In the genomic region with DNA sequence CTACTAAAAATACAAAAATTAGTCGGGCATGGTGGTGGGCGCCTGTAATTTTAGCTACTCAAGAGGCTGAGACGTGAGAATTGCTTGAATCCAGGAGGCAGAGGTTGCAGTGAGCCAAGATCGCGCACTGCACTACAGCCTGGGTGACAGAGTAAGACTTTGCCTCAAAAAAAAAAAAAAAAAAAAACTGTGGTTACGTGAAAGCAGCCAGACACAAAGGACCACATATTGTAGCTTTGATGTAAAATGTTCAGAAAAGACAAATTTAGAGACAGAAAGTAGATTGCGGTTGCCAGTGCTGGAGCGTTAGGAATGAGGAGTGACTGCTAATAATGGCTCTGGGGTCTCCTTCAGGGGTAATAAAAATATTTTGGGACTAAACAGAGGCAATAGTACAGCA, we compare ENCODE assay signal across 17 cellular contexts. TPM values are rescaled to one million over a fixed set of nuclear protein-coding genes. Genes with fewer than 3 reads are reported as not detected.
DNase-seq lines count a peak whose midpoint lies in the region; ATAC-seq and TF ChIP-seq lines count a peak whose summit lies in the region.
"Had no signal": no experiment of that assay in that cellular context is flagged by ENCODE, and none has a peak within 500 bp of the region (broad histone marks: within the 10 kb centered on the region; RNA-seq: fewer than 3 reads in every experiment).

No MANE protein-coding gene starts in this region.

- H2AFZ ChIP-seq in smooth muscle cell (ENCODE audit: low read depth), result no peak overlapping the region

- no peaks in the 10 kb centered on the region for H3K9me3 Mint-ChIP-seq in activated naive CD4-positive, alpha-beta T cell treated with anti-CD3 and anti-CD28 coated beads, Interleukin-2, amount 50 U/mL, for 24 hours
- H3K9me3 Mint-ChIP-seq in activated T-helper 2 cell treated with anti-CD3 and anti-CD28 coated beads, Interferon-gamma antibody, Interleukin-2, Interleukin-4, amounts not matched to agents 10 μg/mL and 5 μg/mL and 100 μg/mL, durations not matched to agents 14 hours and 24 hours and 36 hours, result no peaks in the 10 kb centered on the region
- no peaks in the 10 kb centered on the region for H3K9me3 Mint-ChIP-seq in stimulated activated memory B cell treated with anti-CD40 and anti-IgM and Interleukin-4, amounts not matched to agents 10 μg/mL and 1 μg/mL and 100 μg/mL, for 72 hours

- H3K79me2 ChIP-seq in smooth muscle cell (ENCODE audit: low read depth), result peaks cover 7% of the 10 kb centered on the region

- no peaks in the 10 kb centered on the region for H3K27me3 ChIP-seq in smooth muscle cell (ENCODE audit: low read depth)
- H3K27me3 ChIP-seq: heart left ventricle had no signal

- no peak overlapping the region for H3K4me2 ChIP-seq in smooth muscle cell

- WGBS in smooth muscle cell (ENCODE audit: low lambda C conversion rate), result 84% methylated on average over 8 of the region's 8 CpGs

- H3K4me3 ChIP-seq in Jurkat, Clone E6-1 (ENCODE audit: low read length), result no peak overlapping the region
- H3K4me3 ChIP-seq in smooth muscle cell, result no peak overlapping the region
- H3K4me3 ChIP-seq: heart left ventricle, mucosa of descending colon had no signal

- H3K36me3 ChIP-seq in smooth muscle cell (ENCODE audit: low read depth), result no peaks in the 10 kb centered on the region
- H3K36me3 ChIP-seq: heart left ventricle had no signal

- DNase-seq in activated naive CD4-positive, alpha-beta T cell treated with anti-CD3 and anti-CD28 coated beads, Interleukin-2, amount 50 U/mL, for 16 hours, result no peak
- DNase-seq in Jurkat, Clone E6-1 (ENCODE audit: low read depth, low spot score), result peak; percentile 65
- DNase-seq in activated T-helper 2 cell treated with anti-CD3 and anti-CD28 coated beads, Interferon-gamma antibody, Interleukin-2, Interleukin-4, amounts not matched to agents 10 μg/mL and 5 μg/mL and 100 μg/mL, durations not matched to agents 14 hours and 24 hours and 36 hours (ENCODE audit: low spot score), result peak; percentile 30
- no peak for DNase-seq in OCI-M2 (lab: John Stamatoyannopoulos, UW; ENCODE audit: unreplicated experiment)
- DNase-seq in smooth muscle cell (lab: John Stamatoyannopoulos, UW; ENCODE audit: unreplicated experiment), result no peak
- DNase-seq in SKM-1 treated with dmso at 0.1 percent for 144 hours (lab: John Stamatoyannopoulos, UW; ENCODE audit: unreplicated experiment), result no peak
- DNase-seq: Calu3, KBM-7, left ventricle myocardium superior, NCI-H187 treated with DMSO at 0.1 percent for 48 hours, NCI-H226, T1000 had no signal

- H3F3A ChIP-seq in smooth muscle cell (ENCODE audit: low read depth), result no peaks in the 10 kb centered on the region

- peak overlapping the region; percentile 92 for H3K27ac Mint-ChIP-seq in activated naive CD4-positive, alpha-beta T cell treated with anti-CD3 and anti-CD28 coated beads, Interleukin-2, amount 50 U/mL, for 24 hours
- peak overlapping the region; percentile 42 for H3K27ac Mint-ChIP-seq in activated T-helper 2 cell treated with anti-CD3 and anti-CD28 coated beads, Interferon-gamma antibody, Interleukin-2, Interleukin-4, amounts not matched to agents 10 μg/mL and 5 μg/mL and 100 μg/mL, durations not matched to agents 14 hours and 24 hours and 36 hours
- H3K27ac Mint-ChIP-seq in stimulated activated memory B cell treated with anti-CD40 and anti-IgM and Interleukin-4, amounts not matched to agents 10 μg/mL and 1 μg/mL and 100 μg/mL, for 72 hours, result peak overlapping the region; percentile 98

- no peaks in the 10 kb centered on the region for H4K20me1 ChIP-seq in smooth muscle cell (ENCODE audit: low read depth)

- no peaks in the 10 kb centered on the region for H3K36me3 Mint-ChIP-seq in activated naive CD4-positive, alpha-beta T cell treated with anti-CD3 and anti-CD28 coated beads, Interleukin-2, amount 50 U/mL, for 24 hours
- peaks cover 6% of the 10 kb centered on the region for H3K36me3 Mint-ChIP-seq in activated T-helper 2 cell treated with anti-CD3 and anti-CD28 coated beads, Interferon-gamma antibody, Interleukin-2, Interleukin-4, amounts not matched to agents 10 μg/mL and 5 μg/mL and 100 μg/mL, durations not matched to agents 14 hours and 24 hours and 36 hours (ENCODE audit: low read depth)
- H3K36me3 Mint-ChIP-seq in stimulated activated memory B cell treated with anti-CD40 and anti-IgM and Interleukin-4, amounts not matched to agents 10 μg/mL and 1 μg/mL and 100 μg/mL, for 72 hours, result no peaks in the 10 kb centered on the region

- H3K4me1 Mint-ChIP-seq in activated naive CD4-positive, alpha-beta T cell treated with anti-CD3 and anti-CD28 coated beads, Interleukin-2, amount 50 U/mL, for 24 hours, result peaks cover 70% of the 10 kb centered on the region
- peaks cover 62% of the 10 kb centered on the region for H3K4me1 Mint-ChIP-seq in activated T-helper 2 cell treated with anti-CD3 and anti-CD28 coated beads, Interferon-gamma antibody, Interleukin-2, Interleukin-4, amounts not matched to agents 10 μg/mL and 5 μg/mL and 100 μg/mL, durations not matched to agents 14 hours and 24 hours and 36 hours (ENCODE audit: low read depth)
- peaks cover 69% of the 10 kb centered on the region for H3K4me1 Mint-ChIP-seq in stimulated activated memory B cell treated with anti-CD40 and anti-IgM and Interleukin-4, amounts not matched to agents 10 μg/mL and 1 μg/mL and 100 μg/mL, for 72 hours

- intact Hi-C loops in activated T-helper 2 cell treated with anti-CD3 and anti-CD28 coated beads, Interferon-gamma antibody, Interleukin-2, Interleukin-4, amounts not matched to agents 10 μg/mL and 5 μg/mL and 100 μg/mL, durations not matched to agents 14 hours and 24 hours and 36 hours (cut with micrococcal nuclease), result loop anchor here (5.0 to 10.0 kb wide), 2 partner anchors 219 to 424 kb away; no protein-coding TSS in a partner anchor

- no peaks in the 10 kb centered on the region for H3K27me3 Mint-ChIP-seq in activated naive CD4-positive, alpha-beta T cell treated with anti-CD3 and anti-CD28 coated beads, Interleukin-2, amount 50 U/mL, for 24 hours
- H3K27me3 Mint-ChIP-seq in activated T-helper 2 cell treated with anti-CD3 and anti-CD28 coated beads, Interferon-gamma antibody, Interleukin-2, Interleukin-4, amounts not matched to agents 10 μg/mL and 5 μg/mL and 100 μg/mL, durations not matched to agents 14 hours and 24 hours and 36 hours (ENCODE audit: low read depth), result no peaks in the 10 kb centered on the region
- no peaks in the 10 kb centered on the region for H3K27me3 Mint-ChIP-seq in stimulated activated memory B cell treated with anti-CD40 and anti-IgM and Interleukin-4, amounts not matched to agents 10 μg/mL and 1 μg/mL and 100 μg/mL, for 72 hours

- no peaks in the 10 kb centered on the region for H3K9me3 ChIP-seq in smooth muscle cell (replicated peaks; ENCODE audit: low read depth)
- H3K9me3 ChIP-seq: heart left ventricle, mucosa of descending colon had no signal

- H3K9ac ChIP-seq in smooth muscle cell (ENCODE audit: low read depth), result no peak overlapping the region

- no peak for ATAC-seq in stimulated activated memory B cell treated with anti-CD40 and anti-IgM and Interleukin-4, amounts not matched to agents 10 μg/mL and 1 μg/mL and 100 μg/mL, for 72 hours
- ATAC-seq: heart left ventricle, left ventricle myocardium superior, mucosa of descending colon, Panc1 had no signal

- peak overlapping the region; percentile 42 for H3K4me3 Mint-ChIP-seq in activated naive CD4-positive, alpha-beta T cell treated with anti-CD3 and anti-CD28 coated beads, Interleukin-2, amount 50 U/mL, for 24 hours
- peak overlapping the region; percentile 7 for H3K4me3 Mint-ChIP-seq in activated T-helper 2 cell treated with anti-CD3 and anti-CD28 coated beads, Interferon-gamma antibody, Interleukin-2, Interleukin-4, amounts not matched to agents 10 μg/mL and 5 μg/mL and 100 μg/mL, durations not matched to agents 14 hours and 24 hours and 36 hours (ENCODE audit: low read depth)
- H3K4me3 Mint-ChIP-seq in stimulated activated memory B cell treated with anti-CD40 and anti-IgM and Interleukin-4, amounts not matched to agents 10 μg/mL and 1 μg/mL and 100 μg/mL, for 72 hours, result no peak overlapping the region

- no peak overlapping the region for H3K27ac ChIP-seq in smooth muscle cell (ENCODE audit: low read depth)
- H3K27ac ChIP-seq: heart left ventricle had no signal

- H3K4me1 ChIP-seq in smooth muscle cell (ENCODE audit: low read depth), result peaks cover 22% of the 10 kb centered on the region

- TF ChIP-seq CTCF in smooth muscle cell (IDR thresholded peaks at IDR 0.05; ENCODE audit: borderline replicate concordance, insufficient read depth, poor library complexity, severe bottlenecking), result no peak

RNA-seq across cellular contexts. Expression of gene MEAK7, which starts 4.0 kb away (rescaled TPM):
- 7.7 TPM for polyA plus RNA-seq in Jurkat, Clone E6-1 (2012; ENCODE audit: insufficient read depth, insufficient read length)
- 15.4 and 19.4 TPM in 2 replicates for total RNA-seq in activated T-helper 2 cell treated with anti-CD3 and anti-CD28 coated beads, Interferon-gamma antibody, Interleukin-2, Interleukin-4, amounts not matched to agents 10 μg/mL and 5 μg/mL and 100 μg/mL, durations not matched to agents 14 hours and 24 hours and 36 hours
- total RNA-seq in smooth muscle cell, result 26.4 and 28.2 TPM in 2 replicates
- polyA plus RNA-seq in smooth muscle cell, result 32.1 and 44.8 TPM in 2 replicates

Comparison
In these comparisons a context has a peak if more than half of its experiments do, and no peak if none do; other contexts are left out.
1. H3K27ac Mint-ChIP-seq: peak in every context shown above with its lines; median percentile 98 in stimulated activated memory B cell treated with anti-CD40 and anti-IgM and Interleukin-4, amounts not matched to agents 10 μg/mL and 1 μg/mL and 100 μg/mL, for 72 hours; 92 in activated naive CD4-positive, alpha-beta T cell treated with anti-CD3 and anti-CD28 coated beads, Interleukin-2, amount 50 U/mL, for 24 hours; 42 in activated T-helper 2 cell treated with anti-CD3 and anti-CD28 coated beads, Interferon-gamma antibody, Interleukin-2, Interleukin-4, amounts not matched to agents 10 μg/mL and 5 μg/mL and 100 μg/mL, durations not matched to agents 14 hours and 24 hours and 36 hours.
2. DNase-seq: peak in Jurkat, Clone E6-1 (single experiment) and activated T-helper 2 cell treated with anti-CD3 and anti-CD28 coated beads, Interferon-gamma antibody, Interleukin-2, Interleukin-4, amounts not matched to agents 10 μg/mL and 5 μg/mL and 100 μg/mL, durations not matched to agents 14 hours and 24 hours and 36 hours (single experiment); none in activated naive CD4-positive, alpha-beta T cell treated with anti-CD3 and anti-CD28 coated beads, Interleukin-2, amount 50 U/mL, for 16 hours (single experiment), OCI-M2 (single experiment), smooth muscle cell (single experiment) and SKM-1 treated with dmso at 0.1 percent for 144 hours (single experiment).